Comparison of ENCODE assay signal across 1 cellular context in the genomic region with DNA sequence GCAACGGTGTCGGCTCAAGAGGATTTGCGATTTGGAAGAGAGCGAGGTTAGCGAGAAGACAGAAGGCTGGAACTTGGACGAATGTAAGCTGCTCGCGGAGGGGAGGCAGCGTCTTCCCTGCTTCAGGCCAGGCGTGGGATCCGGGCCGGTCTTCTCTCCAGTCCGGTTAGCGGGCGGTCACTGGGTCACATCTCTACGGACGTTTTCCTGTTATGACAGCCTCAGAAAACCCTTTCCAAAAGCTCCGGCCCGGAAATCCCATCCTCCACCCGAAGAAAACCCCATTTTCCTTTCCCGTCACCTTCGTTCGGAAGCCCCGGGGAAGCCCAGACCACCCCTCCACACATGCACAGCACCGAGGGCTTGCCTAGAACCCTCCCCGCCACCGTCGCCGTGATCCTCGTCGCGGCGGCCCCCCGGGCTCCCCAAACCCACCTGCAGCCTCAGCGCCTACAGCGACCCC.
TF ChIP-seq lines count a peak whose summit lies in the region.

No MANE protein-coding gene starts in this region.

TF ChIP-seq in PFSK-1, 5 proteins besides CTCF, POLR2A, EP300 and RAD21:
- TF ChIP-seq, protein P1, sequence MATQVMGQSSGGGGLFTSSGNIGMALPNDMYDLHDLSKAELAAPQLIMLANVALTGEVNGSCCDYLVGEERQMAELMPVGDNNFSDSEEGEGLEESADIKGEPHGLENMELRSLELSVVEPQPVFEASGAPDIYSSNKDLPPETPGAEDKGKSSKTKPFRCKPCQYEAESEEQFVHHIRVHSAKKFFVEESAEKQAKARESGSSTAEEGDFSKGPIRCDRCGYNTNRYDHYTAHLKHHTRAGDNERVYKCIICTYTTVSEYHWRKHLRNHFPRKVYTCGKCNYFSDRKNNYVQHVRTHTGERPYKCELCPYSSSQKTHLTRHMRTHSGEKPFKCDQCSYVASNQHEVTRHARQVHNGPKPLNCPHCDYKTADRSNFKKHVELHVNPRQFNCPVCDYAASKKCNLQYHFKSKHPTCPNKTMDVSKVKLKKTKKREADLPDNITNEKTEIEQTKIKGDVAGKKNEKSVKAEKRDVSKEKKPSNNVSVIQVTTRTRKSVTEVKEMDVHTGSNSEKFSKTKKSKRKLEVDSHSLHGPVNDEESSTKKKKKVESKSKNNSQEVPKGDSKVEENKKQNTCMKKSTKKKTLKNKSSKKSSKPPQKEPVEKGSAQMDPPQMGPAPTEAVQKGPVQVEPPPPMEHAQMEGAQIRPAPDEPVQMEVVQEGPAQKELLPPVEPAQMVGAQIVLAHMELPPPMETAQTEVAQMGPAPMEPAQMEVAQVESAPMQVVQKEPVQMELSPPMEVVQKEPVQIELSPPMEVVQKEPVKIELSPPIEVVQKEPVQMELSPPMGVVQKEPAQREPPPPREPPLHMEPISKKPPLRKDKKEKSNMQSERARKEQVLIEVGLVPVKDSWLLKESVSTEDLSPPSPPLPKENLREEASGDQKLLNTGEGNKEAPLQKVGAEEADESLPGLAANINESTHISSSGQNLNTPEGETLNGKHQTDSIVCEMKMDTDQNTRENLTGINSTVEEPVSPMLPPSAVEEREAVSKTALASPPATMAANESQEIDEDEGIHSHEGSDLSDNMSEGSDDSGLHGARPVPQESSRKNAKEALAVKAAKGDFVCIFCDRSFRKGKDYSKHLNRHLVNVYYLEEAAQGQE (IDR thresholded peaks at IDR 0.05; ENCODE audit: insufficient read depth in 1 of 2, low read depth in 2 of 2, low read length in 2 of 2): no peak
- no peak for TF ChIP-seq FOXP2 (optimal IDR thresholded peaks at IDR 0.05; ENCODE audit: borderline replicate concordance, extremely low read depth, extremely low read length, insufficient read depth)
- TF ChIP-seq SIN3A (IDR thresholded peaks at IDR 0.05; ENCODE audit: borderline replicate concordance, insufficient read depth, low read length): no peak
- peak; percentile 78; the same call in 1 of the 2 replicates for TF ChIP-seq POLR2AphosphoS5 (IDR thresholded peaks at IDR 0.05; ENCODE audit: low read depth, low read length)
- no peak for TF ChIP-seq TAF1 (IDR thresholded peaks at IDR 0.05; ENCODE audit: borderline replicate concordance, insufficient read depth, low read length)
